14 cellular contexts compared by ENCODE assay signal in the genomic region with DNA sequence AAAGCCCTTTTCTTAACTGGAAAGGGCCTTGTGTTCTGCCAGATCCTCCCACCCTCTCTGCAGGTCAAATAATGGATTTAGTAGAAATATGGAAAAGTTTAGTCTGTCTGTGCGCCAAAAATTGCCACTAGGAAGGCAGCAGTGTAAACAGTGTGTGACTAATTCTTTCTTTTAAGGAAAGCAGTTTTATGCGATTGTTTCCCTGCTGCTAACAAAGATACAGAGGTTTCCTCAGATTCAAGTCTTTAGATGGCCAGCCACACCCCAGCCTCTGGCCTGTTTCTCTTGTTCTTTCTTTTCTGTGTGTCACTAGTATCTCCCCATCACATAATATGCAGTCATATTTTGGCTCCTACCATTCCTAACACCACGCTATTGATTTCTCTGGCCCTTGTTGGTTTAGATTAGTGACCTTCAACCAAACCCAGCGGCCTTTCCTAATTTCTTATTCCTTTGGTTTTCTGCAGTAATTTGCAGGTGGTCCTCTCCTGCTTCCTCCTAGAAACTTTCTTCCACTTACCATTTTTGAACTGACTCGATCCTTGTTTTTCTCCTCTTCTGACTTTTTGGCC.
DNase-seq lines count a peak whose midpoint lies in the region; ATAC-seq and TF ChIP-seq lines count a peak whose summit lies in the region.
"Had no signal": no experiment of that assay in that cellular context is flagged by ENCODE, and none has a peak within 500 bp of the region (broad histone marks: within the 10 kb centered on the region; RNA-seq: fewer than 3 reads in every experiment).

No MANE protein-coding gene starts in this region.

- no peak for TF ChIP-seq CTCF in choroid plexus epithelial cell (conservative IDR thresholded peaks at IDR 0.05; ENCODE audit: low read depth, low read length)

- ATAC-seq in left ventricle myocardium superior (peak; percentile 4), Right ventricle myocardium superior (ENCODE audit: poor library complexity) (no peak), left lobe of liver (peak; percentile 53), aorta (ENCODE audit: low FRiP score) (no peak), HG02588 (IDR thresholded peaks at IDR 0.05; ENCODE audit: unreplicated experiment) (no peak)
- ATAC-seq: left colon, WTC11 had no signal

- DNase-seq in left ventricle myocardium superior (no peak), Right ventricle myocardium superior (no peak), choroid plexus epithelial cell (ENCODE audit: low read depth) (peak; percentile 49), left lobe of liver (ENCODE audit: low spot score) (no peak), aorta (no peak), OCI-M1 (lab: John Stamatoyannopoulos, UW) (no peak), NCI-H1048 (lab: John Stamatoyannopoulos, UW) (no peak)
- DNase-seq: ACHN, Caco-2, heart left ventricle, left colon, NCI-H1092 treated with DMSO at 0.1 percent for 48 hours had no signal

- peaks cover 9 to 13% of the 10 kb centered on the region in 2 donors for H3K4me1 ChIP-seq in aorta (ENCODE audit: control insufficient read depth in 1 of 2, insufficient read depth in 2 of 2, low read length in 2 of 2)
- H3K4me1 ChIP-seq: Caco-2 had no signal

- peak overlapping the region; percentile 83 to 92 for H3K27ac ChIP-seq in aorta (ENCODE audit: low read depth in 1 of 2, low read length in 2 of 2)

- H3K4me3 ChIP-seq in choroid plexus epithelial cell (ENCODE audit: low read depth, low read length) (no peak overlapping the region), aorta (ENCODE audit: low read length in 2 of 2) (no peak overlapping the region)
- H3K4me3 ChIP-seq: heart left ventricle had no signal

- H3K9me3 ChIP-seq in aorta (ENCODE audit: control insufficient read depth, low read length) = no peaks in the 10 kb centered on the region
- H3K9me3 ChIP-seq: heart left ventricle had no signal

- H3K36me3 ChIP-seq in aorta (ENCODE audit: control insufficient read depth in 1 of 2, insufficient read depth in 2 of 2, low read length in 1 of 2) = no peaks in the 10 kb centered on the region
- H3K36me3 ChIP-seq: heart left ventricle had no signal

- H3K27me3 ChIP-seq in aorta (ENCODE audit: control insufficient read depth in 1 of 2, insufficient read depth in 2 of 2, low read length in 1 of 2) = no peaks in the 10 kb centered on the region
- H3K27me3 ChIP-seq: heart left ventricle had no signal

- intact Hi-C loops in left ventricle myocardium superior (cut with micrococcal nuclease) = no loop called here
- intact Hi-C loops in Right ventricle myocardium superior (cut with DNase I) = no loop called here
- intact Hi-C loops in aorta (cut with DNase I) = loop anchor here in 1 of 2 donors (5.0 kb wide), 2 partner anchors 33 to 188 kb away; no protein-coding TSS in a partner anchor

- 27 to 30% methylated on average over 5 of the region's 5 CpGs for WGBS in aorta, 2 donors

Comparison
In these comparisons a context has a peak if more than half of its experiments do, and no peak if none do; other contexts are left out.
1. ATAC-seq: peak in left ventricle myocardium superior (single experiment) and left lobe of liver (single experiment); none in Right ventricle myocardium superior (single experiment), aorta (single experiment) and HG02588 (single experiment).